25 cellular contexts compared by ENCODE assay signal in the genomic region with DNA sequence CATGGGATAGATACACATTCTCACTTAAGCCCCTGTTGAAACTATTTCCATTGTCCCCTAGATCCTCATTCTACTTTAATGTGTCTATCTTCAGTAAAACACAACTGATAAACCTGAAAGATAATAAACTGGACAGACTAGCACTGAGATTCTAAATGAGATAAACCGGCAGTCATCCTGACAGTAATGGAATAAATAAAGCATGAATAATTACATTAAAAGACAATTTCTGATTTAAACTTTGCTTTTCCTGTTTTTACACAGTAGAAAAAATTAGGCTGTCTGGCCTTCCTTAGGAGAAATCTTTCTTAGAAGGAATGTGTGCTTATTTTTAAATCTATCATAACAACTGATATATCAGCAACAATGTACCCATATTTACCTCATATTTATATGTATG.
"Had no signal": no experiment of that assay in that cellular context is flagged by ENCODE, and none has a peak within 500 bp of the region (broad histone marks: within the 10 kb centered on the region; RNA-seq: fewer than 3 reads in every experiment).

No MANE protein-coding gene starts in this region.

- H3K27me3 ChIP-seq: colonic mucosa, dorsolateral prefrontal cortex, esophagus muscularis mucosa, esophagus squamous epithelium, foreskin keratinocyte, gastrocnemius medialis, gastroesophageal sphincter, heart left ventricle, heart right ventricle had no signal

- H3K4me1 Mint-ChIP-seq: endodermal cell had no signal

- H3K4me3 Mint-ChIP-seq: dendritic cell treated with granulocyte-macrophage colony-stimulating factor and Interleukin-4, amounts not matched to agents 40 ng/mL and 50 ng/mL, for 4 days; effector memory CD8-positive, alpha-beta T cell; endodermal cell had no signal

- H3K36me3 ChIP-seq: colonic mucosa, esophagus muscularis mucosa, esophagus squamous epithelium, gastrocnemius medialis, gastroesophageal sphincter, heart left ventricle, heart right ventricle had no signal

- H3K9me3 ChIP-seq: colonic mucosa, esophagus squamous epithelium, gastrocnemius medialis had no signal

- H3K4me3 ChIP-seq: colonic mucosa, coronary artery, dorsolateral prefrontal cortex, esophagus muscularis mucosa, esophagus squamous epithelium, gastrocnemius medialis, gastroesophageal sphincter, heart left ventricle, heart right ventricle had no signal

- H3K27me3 Mint-ChIP-seq: dendritic cell treated with granulocyte-macrophage colony-stimulating factor and Interleukin-4, amounts not matched to agents 40 ng/mL and 50 ng/mL, for 4 days; effector memory CD8-positive, alpha-beta T cell had no signal

- ATAC-seq: effector memory CD8-positive, alpha-beta T cell; esophagus mucosa; foreskin keratinocyte; gastrocnemius medialis; gastroesophageal sphincter; heart left ventricle; heart right ventricle had no signal

- H3K4me1 ChIP-seq: colonic mucosa, esophagus muscularis mucosa, esophagus squamous epithelium, foreskin keratinocyte, gastrocnemius medialis, gastroesophageal sphincter, heart left ventricle, heart right ventricle had no signal

- H3K27ac Mint-ChIP-seq: dendritic cell treated with granulocyte-macrophage colony-stimulating factor and Interleukin-4, amounts not matched to agents 40 ng/mL and 50 ng/mL, for 4 days; effector memory CD8-positive, alpha-beta T cell; endodermal cell had no signal

- DNase-seq: colonic mucosa; cortex of kidney; dermis blood vessel endothelial cell; dorsolateral prefrontal cortex; effector CD4-positive, alpha-beta T cell; effector CD8-positive, alpha-beta T cell; effector memory CD4-positive, alpha-beta T cell; effector memory CD8-positive, alpha-beta T cell; endodermal cell; erythroblast; esophagus squamous epithelium; foreskin fibroblast; foreskin keratinocyte; foreskin melanocyte; gastrocnemius medialis; glutamatergic neuron; head of caudate nucleus; heart left ventricle; heart right ventricle had no signal

- H3K27ac ChIP-seq: colonic mucosa, coronary artery, dorsolateral prefrontal cortex, epithelial cell of prostate, esophagus muscularis mucosa, esophagus squamous epithelium, foreskin keratinocyte, gastrocnemius medialis, gastroesophageal sphincter, heart left ventricle, heart right ventricle had no signal
